1 cellular context compared by ENCODE assay signal in genomic region chr7:34991938-34992840, GRCh38.
TF ChIP-seq lines count a peak whose summit lies in the region.

No MANE protein-coding gene starts in this region.

TF ChIP-seq in IMR-90, 13 proteins besides CTCF, POLR2A, EP300 and RAD21:
- TF ChIP-seq BHLHE40 (IDR thresholded peaks at IDR 0.05; ENCODE audit: low read depth, low read length) (peak; percentile 90), SMC3 (IDR thresholded peaks at IDR 0.05; ENCODE audit: low read depth, low read length) (no peak), ELK1 (IDR thresholded peaks at IDR 0.05; ENCODE audit: borderline replicate concordance, low read depth, low read length) (no peak), USF2 (IDR thresholded peaks at IDR 0.05; ENCODE audit: low read depth, low read length) (peak; percentile 46; the same call in 1 of the 2 replicates), CEBPB (IDR thresholded peaks at IDR 0.05; ENCODE audit: low read depth, low read length) (no peak), FOS (IDR thresholded peaks at IDR 0.05; ENCODE audit: low read depth, low read length) (no peak; the same call in 1 of the 2 replicates), MXI1 (IDR thresholded peaks at IDR 0.05; ENCODE audit: borderline replicate concordance, low read depth, low read length) (peak; percentile 40; the same call in 1 of the 2 replicates), CHD1 (IDR thresholded peaks at IDR 0.05; ENCODE audit: low read depth, low read length) (no peak)
TF ChIP-seq in IMR-90: peak in this region for 3.
